In the genomic region with DNA sequence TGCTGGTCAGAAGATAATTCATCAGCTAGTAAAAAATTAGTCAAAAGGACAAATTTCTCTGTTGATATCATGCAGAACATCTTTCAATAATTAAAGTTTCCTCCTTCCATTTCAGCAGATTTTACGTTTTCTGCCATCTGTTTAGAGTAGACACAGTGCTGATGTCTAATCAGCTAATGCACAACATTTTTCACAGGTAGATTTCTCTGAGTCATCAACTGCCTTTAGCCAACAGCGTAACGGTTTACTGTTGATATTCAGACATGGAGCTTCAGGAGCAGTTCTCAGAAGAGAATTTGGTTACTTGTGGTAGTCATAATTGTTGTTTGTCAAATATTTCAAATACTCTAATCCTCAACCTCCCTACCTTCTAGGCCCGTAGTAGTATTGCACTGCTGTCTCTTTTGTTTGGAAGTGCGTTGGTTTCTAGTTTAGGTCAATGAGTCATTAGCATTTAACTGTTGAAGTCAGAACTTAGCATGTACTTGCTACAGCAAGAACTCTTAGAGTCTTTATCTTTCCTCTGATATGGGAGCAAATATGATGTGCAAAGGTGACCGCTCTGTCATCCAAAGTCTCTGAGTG, we compare ENCODE assay signal across 1 cellular context.
TF ChIP-seq lines count a peak whose summit lies in the region.

No MANE protein-coding gene starts in this region.

TF ChIP-seq in K562, 482 proteins besides CTCF, POLR2A, EP300 and RAD21 (continued from another document):
- peak; percentile 30; the same call in 1 of the 2 replicates for TF ChIP-seq MYBL2 (IDR thresholded peaks at IDR 0.05; ENCODE audit: low read depth)
- no peak for TF ChIP-seq MYBL2 (CRISPR knock-in tag; IDR thresholded peaks at IDR 0.05; ENCODE audit: borderline replicate concordance)
- TF ChIP-seq FOXJ2 (tag; IDR thresholded peaks at IDR 0.05): no peak
- TF ChIP-seq ARID1B (IDR thresholded peaks at IDR 0.05): peak; percentile 32; the same call in 1 of the 2 replicates
- TF ChIP-seq, protein P1, sequence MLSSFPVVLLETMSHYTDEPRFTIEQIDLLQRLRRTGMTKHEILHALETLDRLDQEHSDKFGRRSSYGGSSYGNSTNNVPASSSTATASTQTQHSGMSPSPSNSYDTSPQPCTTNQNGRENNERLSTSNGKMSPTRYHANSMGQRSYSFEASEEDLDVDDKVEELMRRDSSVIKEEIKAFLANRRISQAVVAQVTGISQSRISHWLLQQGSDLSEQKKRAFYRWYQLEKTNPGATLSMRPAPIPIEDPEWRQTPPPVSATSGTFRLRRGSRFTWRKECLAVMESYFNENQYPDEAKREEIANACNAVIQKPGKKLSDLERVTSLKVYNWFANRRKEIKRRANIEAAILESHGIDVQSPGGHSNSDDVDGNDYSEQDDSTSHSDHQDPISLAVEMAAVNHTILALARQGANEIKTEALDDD (IDR thresholded peaks at IDR 0.05): peak; percentile 76
- TF ChIP-seq, protein P2, sequence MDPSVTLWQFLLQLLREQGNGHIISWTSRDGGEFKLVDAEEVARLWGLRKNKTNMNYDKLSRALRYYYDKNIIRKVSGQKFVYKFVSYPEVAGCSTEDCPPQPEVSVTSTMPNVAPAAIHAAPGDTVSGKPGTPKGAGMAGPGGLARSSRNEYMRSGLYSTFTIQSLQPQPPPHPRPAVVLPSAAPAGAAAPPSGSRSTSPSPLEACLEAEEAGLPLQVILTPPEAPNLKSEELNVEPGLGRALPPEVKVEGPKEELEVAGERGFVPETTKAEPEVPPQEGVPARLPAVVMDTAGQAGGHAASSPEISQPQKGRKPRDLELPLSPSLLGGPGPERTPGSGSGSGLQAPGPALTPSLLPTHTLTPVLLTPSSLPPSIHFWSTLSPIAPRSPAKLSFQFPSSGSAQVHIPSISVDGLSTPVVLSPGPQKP (CRISPR knock-in tag; IDR thresholded peaks at IDR 0.05): no peak
- TF ChIP-seq SREBF2 (CRISPR knock-in tag; IDR thresholded peaks at IDR 0.05): no peak
- no peak for TF ChIP-seq KDM5B (IDR thresholded peaks at IDR 0.05; ENCODE audit: insufficient replicate concordance, low read depth, low read length)
- TF ChIP-seq TAF7 (tag; IDR thresholded peaks at IDR 0.05): no peak
- TF ChIP-seq, protein P3, sequence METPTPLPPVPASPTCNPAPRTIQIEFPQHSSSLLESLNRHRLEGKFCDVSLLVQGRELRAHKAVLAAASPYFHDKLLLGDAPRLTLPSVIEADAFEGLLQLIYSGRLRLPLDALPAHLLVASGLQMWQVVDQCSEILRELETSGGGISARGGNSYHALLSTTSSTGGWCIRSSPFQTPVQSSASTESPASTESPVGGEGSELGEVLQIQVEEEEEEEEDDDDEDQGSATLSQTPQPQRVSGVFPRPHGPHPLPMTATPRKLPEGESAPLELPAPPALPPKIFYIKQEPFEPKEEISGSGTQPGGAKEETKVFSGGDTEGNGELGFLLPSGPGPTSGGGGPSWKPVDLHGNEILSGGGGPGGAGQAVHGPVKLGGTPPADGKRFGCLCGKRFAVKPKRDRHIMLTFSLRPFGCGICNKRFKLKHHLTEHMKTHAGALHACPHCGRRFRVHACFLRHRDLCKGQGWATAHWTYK (CRISPR knock-in tag; IDR thresholded peaks at IDR 0.05): no peak
- no peak; the same call in 1 of the 2 replicates for TF ChIP-seq CREM (IDR thresholded peaks at IDR 0.05; ENCODE audit: low read depth)
- TF ChIP-seq, protein P4, sequence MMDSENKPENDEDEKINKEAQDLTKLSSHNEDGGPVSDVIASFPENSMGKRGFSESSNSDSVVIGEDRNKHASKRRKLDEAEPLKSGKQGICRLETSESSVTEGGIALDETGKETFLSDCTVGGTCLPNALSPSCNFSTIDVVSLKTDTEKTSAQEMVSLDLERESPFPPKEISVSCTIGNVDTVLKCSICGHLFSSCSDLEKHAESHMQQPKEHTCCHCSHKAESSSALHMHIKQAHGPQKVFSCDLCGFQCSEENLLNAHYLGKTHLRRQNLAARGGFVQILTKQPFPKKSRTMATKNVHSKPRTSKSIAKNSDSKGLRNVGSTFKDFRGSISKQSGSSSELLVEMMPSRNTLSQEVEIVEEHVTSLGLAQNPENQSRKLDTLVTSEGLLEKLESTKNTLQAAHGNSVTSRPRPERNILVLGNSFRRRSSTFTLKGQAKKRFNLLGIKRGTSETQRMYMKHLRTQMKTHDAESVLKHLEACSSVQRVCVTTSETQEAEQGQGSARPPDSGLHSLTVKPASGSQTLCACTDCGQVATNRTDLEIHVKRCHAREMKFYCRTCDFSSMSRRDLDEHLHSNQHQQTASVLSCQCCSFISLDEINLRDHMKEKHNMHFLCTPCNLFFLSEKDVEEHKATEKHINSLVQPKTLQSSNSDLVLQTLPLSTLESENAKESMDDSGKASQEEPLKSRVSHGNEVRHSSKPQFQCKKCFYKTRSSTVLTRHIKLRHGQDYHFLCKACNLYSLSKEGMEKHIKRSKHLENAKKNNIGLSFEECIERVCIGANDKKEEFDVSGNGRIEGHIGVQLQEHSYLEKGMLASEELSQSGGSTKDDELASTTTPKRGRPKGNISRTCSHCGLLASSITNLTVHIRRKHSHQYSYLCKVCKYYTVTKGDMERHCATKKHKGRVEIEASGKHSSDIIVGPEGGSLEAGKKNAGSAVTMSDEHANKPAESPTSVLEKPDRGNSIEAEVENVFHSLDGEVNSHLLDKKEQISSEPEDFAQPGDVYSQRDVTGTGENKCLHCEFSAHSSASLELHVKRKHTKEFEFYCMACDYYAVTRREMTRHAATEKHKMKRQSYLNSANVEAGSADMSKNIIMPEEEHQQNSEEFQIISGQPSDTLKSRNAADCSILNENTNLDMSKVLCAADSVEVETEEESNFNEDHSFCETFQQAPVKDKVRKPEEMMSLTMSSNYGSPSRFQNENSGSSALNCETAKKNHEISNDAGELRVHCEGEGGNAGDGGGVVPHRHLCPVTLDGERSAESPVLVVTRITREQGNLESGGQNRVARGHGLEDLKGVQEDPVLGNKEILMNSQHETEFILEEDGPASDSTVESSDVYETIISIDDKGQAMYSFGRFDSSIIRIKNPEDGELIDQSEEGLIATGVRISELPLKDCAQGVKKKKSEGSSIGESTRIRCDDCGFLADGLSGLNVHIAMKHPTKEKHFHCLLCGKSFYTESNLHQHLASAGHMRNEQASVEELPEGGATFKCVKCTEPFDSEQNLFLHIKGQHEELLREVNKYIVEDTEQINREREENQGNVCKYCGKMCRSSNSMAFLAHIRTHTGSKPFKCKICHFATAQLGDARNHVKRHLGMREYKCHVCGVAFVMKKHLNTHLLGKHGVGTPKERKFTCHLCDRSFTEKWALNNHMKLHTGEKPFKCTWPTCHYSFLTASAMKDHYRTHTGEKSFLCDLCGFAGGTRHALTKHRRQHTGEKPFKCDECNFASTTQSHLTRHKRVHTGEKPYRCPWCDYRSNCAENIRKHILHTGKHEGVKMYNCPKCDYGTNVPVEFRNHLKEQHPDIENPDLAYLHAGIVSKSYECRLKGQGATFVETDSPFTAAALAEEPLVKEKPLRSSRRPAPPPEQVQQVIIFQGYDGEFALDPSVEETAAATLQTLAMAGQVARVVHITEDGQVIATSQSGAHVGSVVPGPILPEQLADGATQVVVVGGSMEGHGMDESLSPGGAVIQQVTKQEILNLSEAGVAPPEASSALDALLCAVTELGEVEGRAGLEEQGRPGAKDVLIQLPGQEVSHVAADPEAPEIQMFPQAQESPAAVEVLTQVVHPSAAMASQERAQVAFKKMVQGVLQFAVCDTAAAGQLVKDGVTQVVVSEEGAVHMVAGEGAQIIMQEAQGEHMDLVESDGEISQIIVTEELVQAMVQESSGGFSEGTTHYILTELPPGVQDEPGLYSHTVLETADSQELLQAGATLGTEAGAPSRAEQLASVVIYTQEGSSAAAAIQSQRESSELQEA (IDR thresholded peaks at IDR 0.05; ENCODE audit: low read depth): no peak
- no peak for TF ChIP-seq E2F3 (CRISPR knock-in tag; IDR thresholded peaks at IDR 0.05)
- TF ChIP-seq SIN3B (IDR thresholded peaks at IDR 0.05; ENCODE audit: low read depth): no peak
- no peak for TF ChIP-seq MXI1 (IDR thresholded peaks at IDR 0.05; ENCODE audit: low read depth, low read length)
- no peak for TF ChIP-seq U2AF2 (optimal IDR thresholded peaks at IDR 0.05; ENCODE audit: low read depth, low read length)
- TF ChIP-seq, protein P5, sequence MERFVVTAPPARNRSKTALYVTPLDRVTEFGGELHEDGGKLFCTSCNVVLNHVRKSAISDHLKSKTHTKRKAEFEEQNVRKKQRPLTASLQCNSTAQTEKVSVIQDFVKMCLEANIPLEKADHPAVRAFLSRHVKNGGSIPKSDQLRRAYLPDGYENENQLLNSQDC (CRISPR knock-in tag; IDR thresholded peaks at IDR 0.05): no peak
- no peak for TF ChIP-seq NONO (IDR thresholded peaks at IDR 0.05; ENCODE audit: low read depth in 2 of 2, low read length in 1 of 2)
- TF ChIP-seq CBFA2T2 (conservative IDR thresholded peaks at IDR 0.05): peak; percentile 20; the same call in 1 of the 2 replicates
- TF ChIP-seq JUND (IDR thresholded peaks at IDR 0.05; ENCODE audit: borderline replicate concordance, low read depth, low read length): no peak
- TF ChIP-seq JUND (tag; IDR thresholded peaks at IDR 0.05; ENCODE audit: borderline replicate concordance, low read depth, low read length): peak; percentile 58; the same call in 1 of the 3 replicates
- TF ChIP-seq ZNF311 (CRISPR knock-in tag; IDR thresholded peaks at IDR 0.05): no peak
- TF ChIP-seq SMARCA5 (IDR thresholded peaks at IDR 0.05): no peak
- no peak for TF ChIP-seq ZFPM2 (CRISPR knock-in tag; IDR thresholded peaks at IDR 0.05)
- peak; percentile 35; the same call in 1 of the 2 replicates for TF ChIP-seq TEAD4 (IDR thresholded peaks at IDR 0.05; ENCODE audit: low read length)
- TF ChIP-seq TEAD4 (CRISPR knock-in tag; IDR thresholded peaks at IDR 0.05; ENCODE audit: borderline replicate concordance): no peak
- TF ChIP-seq, protein P6, sequence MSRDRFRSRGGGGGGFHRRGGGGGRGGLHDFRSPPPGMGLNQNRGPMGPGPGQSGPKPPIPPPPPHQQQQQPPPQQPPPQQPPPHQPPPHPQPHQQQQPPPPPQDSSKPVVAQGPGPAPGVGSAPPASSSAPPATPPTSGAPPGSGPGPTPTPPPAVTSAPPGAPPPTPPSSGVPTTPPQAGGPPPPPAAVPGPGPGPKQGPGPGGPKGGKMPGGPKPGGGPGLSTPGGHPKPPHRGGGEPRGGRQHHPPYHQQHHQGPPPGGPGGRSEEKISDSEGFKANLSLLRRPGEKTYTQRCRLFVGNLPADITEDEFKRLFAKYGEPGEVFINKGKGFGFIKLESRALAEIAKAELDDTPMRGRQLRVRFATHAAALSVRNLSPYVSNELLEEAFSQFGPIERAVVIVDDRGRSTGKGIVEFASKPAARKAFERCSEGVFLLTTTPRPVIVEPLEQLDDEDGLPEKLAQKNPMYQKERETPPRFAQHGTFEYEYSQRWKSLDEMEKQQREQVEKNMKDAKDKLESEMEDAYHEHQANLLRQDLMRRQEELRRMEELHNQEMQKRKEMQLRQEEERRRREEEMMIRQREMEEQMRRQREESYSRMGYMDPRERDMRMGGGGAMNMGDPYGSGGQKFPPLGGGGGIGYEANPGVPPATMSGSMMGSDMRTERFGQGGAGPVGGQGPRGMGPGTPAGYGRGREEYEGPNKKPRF (IDR thresholded peaks at IDR 0.05; ENCODE audit: low read depth, low read length): no peak
